8 cellular contexts compared by ENCODE assay signal in the genomic region with DNA sequence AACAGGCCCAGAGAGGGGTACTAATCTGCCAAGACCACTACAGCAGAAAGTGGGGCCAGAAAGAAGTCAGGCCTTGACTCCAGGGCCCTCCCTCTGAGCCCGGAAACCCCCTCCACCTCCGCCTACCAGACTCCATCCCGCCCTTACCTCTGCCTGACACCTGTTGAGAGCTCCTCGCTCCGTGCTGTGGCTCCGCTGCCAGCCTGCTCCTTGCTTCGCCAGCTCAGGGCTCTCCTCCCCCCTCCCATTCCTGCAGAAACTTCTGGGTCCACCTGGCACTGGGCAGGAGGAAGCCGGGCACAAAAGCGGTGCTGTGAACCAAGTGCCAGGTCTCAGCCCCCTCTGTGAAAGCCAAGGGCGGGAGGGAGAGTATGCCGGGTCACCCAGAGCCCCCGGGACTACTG. TPM values are rescaled to one million over a fixed set of nuclear protein-coding genes. Genes with fewer than 3 reads are reported as not detected.
DNase-seq lines count a peak whose midpoint lies in the region; ATAC-seq and FAIRE-seq lines count a peak whose summit lies in the region.

No MANE protein-coding gene starts in this region.

- DNase-seq in GM18507 (ENCODE audit: extremely low spot score, insufficient read length, low read depth), result no peak
- DNase-seq in activated CD4-positive, alpha-beta T cell treated with anti-CD3 and anti-CD28 coated beads, Interleukin-2, amount 50 U/mL, for 48 hours, result peak; percentile 66 to 70
- DNase-seq in effector CD4-positive, alpha-beta T cell, result peak; percentile 80
- DNase-seq in stimulated activated CD4-positive, alpha-beta T cell treated with anti-CD3 and anti-CD28 coated beads, Interleukin-2, amount 100 ng/mL, for 4 hours (ENCODE audit: low read depth), result peak; percentile 41
- no peak for DNase-seq in SHP77 treated with DMSO at 0.1 percent for 48 hours (lab: John Stamatoyannopoulos, UW)
- DNase-seq in SK-N-DZ (ENCODE audit: low spot score), result no peak

- FAIRE-seq in GM18507 (lab: Jason Lieb, UNC), result peak; percentile 87

- ATAC-seq in GM21423 (IDR thresholded peaks at IDR 0.05; ENCODE audit: unreplicated experiment) (no peak), HG02759 (IDR thresholded peaks at IDR 0.05; ENCODE audit: unreplicated experiment) (no peak)

RNA-seq across cellular contexts. Expression of gene ST6GALNAC6, which starts 6.4 kb away (rescaled TPM):
- polyA plus RNA-seq in SK-N-DZ (2014; cell fraction: cytosol; rRNA removed), result 28.5 and 39.2 TPM in 2 replicates
- polyA plus RNA-seq in SK-N-DZ (2014; cell fraction: nucleus; rRNA removed), result 30.8 and 39.5 TPM in 2 replicates

RNA-seq across cellular contexts. Expression of gene ST6GALNAC4, which starts 11.1 kb away (rescaled TPM):
- polyA plus RNA-seq in SK-N-DZ (2014; cell fraction: cytosol; rRNA removed), result 28.1 and 28.4 TPM in 2 replicates
- polyA plus RNA-seq in SK-N-DZ (2014; cell fraction: nucleus; rRNA removed), result 18.1 and 19.8 TPM in 2 replicates

RNA-seq across cellular contexts. Expression of gene PIP5KL1, which starts 24.8 kb away (rescaled TPM):
- 2.1 and 3.6 TPM in 2 replicates for polyA plus RNA-seq in SK-N-DZ (2014; cell fraction: cytosol; rRNA removed)
- 18.2 and 18.8 TPM in 2 replicates for polyA plus RNA-seq in SK-N-DZ (2014; cell fraction: nucleus; rRNA removed)

RNA-seq across cellular contexts. Expression of gene AK1, which starts 28.3 kb away (rescaled TPM):
- polyA plus RNA-seq in SK-N-DZ (2014; cell fraction: cytosol; rRNA removed), result 61.6 and 106 TPM in 2 replicates
- polyA plus RNA-seq in SK-N-DZ (2014; cell fraction: nucleus; rRNA removed), result 55.2 and 64.2 TPM in 2 replicates

RNA-seq across cellular contexts. Expression of gene DPM2, which starts 31.9 kb away (rescaled TPM):
- 52.5 and 55.6 TPM in 2 replicates for polyA plus RNA-seq in SK-N-DZ (2014; cell fraction: cytosol; rRNA removed)
- polyA plus RNA-seq in SK-N-DZ (2014; cell fraction: nucleus; rRNA removed), result 46.6 and 51.6 TPM in 2 replicates

Comparison
In these comparisons a context has a peak if more than half of its experiments do, and no peak if none do; other contexts are left out.
1. DNase-seq: peak in activated CD4-positive, alpha-beta T cell treated with anti-CD3 and anti-CD28 coated beads, Interleukin-2, amount 50 U/mL, for 48 hours (2 of 2), effector CD4-positive, alpha-beta T cell (single experiment) and stimulated activated CD4-positive, alpha-beta T cell treated with anti-CD3 and anti-CD28 coated beads, Interleukin-2, amount 100 ng/mL, for 4 hours (single experiment); none in GM18507 (single experiment), SHP77 treated with DMSO at 0.1 percent for 48 hours (single experiment) and SK-N-DZ (single experiment).